In the genomic region with DNA sequence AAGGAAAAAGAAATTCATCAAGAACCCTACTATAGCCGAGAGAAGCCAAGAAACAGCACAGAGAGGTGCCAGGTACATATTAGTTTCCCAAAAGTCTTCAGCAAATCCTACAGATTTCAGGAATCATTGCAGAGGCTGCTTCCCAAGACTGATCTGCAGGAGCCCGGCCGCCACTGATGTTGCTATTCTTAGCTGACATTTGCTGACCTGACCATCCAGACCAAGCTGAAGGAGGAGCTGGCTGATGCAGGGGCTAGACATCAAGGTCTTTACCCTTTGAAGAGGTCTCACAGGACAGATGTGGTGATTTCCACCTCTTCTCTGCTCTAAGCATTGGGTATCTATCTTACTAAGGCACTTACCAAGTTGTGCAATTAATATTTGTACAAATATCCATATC, we compare ENCODE assay signal across 29 cellular contexts.
"Had no signal": no experiment of that assay in that cellular context is flagged by ENCODE, and none has a peak within 500 bp of the region (broad histone marks: within the 10 kb centered on the region; RNA-seq: fewer than 3 reads in every experiment).

No MANE protein-coding gene starts in this region.

- H3K27ac Mint-ChIP-seq: naive thymus-derived CD8-positive, alpha-beta T cell; natural killer cell treated with Interleukin-12 subunit alpha and Interleukin-12 subunit beta and Interleukin-15 and Interleukin-18, amount 100 ng/mL, for 72 hours; nephron progenitor cell; progenitor cell of endocrine pancreas; stimulated activated memory B cell treated with anti-CD40 and anti-IgM and Interleukin-4, amounts not matched to agents 10 μg/mL and 1 μg/mL and 100 μg/mL, for 72 hours; stimulated activated naive CD8-positive, alpha-beta T cell treated with anti-CD3 and anti-CD28 coated beads, Interleukin-15, amount 100 ng/mL, for 72 hours; type B pancreatic cell had no signal

- H3K9ac ChIP-seq: parathyroid adenoma had no signal

- H3K4me1 Mint-ChIP-seq: stimulated activated naive CD8-positive, alpha-beta T cell treated with anti-CD3 and anti-CD28 coated beads, Interleukin-15, amount 100 ng/mL, for 72 hours had no signal

- ATAC-seq: naive thymus-derived CD8-positive, alpha-beta T cell; natural killer cell treated with Interleukin-12 subunit alpha and Interleukin-12 subunit beta and Interleukin-15 and Interleukin-18, amount 100 ng/mL, for 72 hours; psoas muscle; right lobe of liver; stimulated activated memory B cell treated with anti-CD40 and anti-IgM and Interleukin-4, amounts not matched to agents 10 μg/mL and 1 μg/mL and 100 μg/mL, for 72 hours; stimulated activated naive CD8-positive, alpha-beta T cell treated with anti-CD3 and anti-CD28 coated beads, Interleukin-15, amount 100 ng/mL, for 72 hours; stimulated activated naive CD8-positive, alpha-beta T cell treated with anti-CD3 and anti-CD28 coated beads, Interleukin-15, Interleukin-2, amounts not matched to agents 100 U/mL and 50 U/mL, for 24 hours; upper lobe of right lung had no signal

- H3K27me3 Mint-ChIP-seq: naive B cell; progenitor cell of endocrine pancreas; stimulated activated memory B cell treated with anti-CD40 and anti-IgM and Interleukin-4, amounts not matched to agents 10 μg/mL and 1 μg/mL and 100 μg/mL, for 72 hours; stimulated activated naive CD8-positive, alpha-beta T cell treated with anti-CD3 and anti-CD28 coated beads, Interleukin-15, amount 100 ng/mL, for 72 hours had no signal

- H3K27ac ChIP-seq: ovary, parathyroid adenoma, psoas muscle, right lobe of liver, sigmoid colon, testis, tibial artery, transverse colon, upper lobe of right lung, uterus had no signal

- H3K79me2 ChIP-seq: parathyroid adenoma had no signal

- H3K9me3 ChIP-seq: ovary, right lobe of liver, sigmoid colon, testis, transverse colon, upper lobe of right lung had no signal

- H3K36me3 ChIP-seq: ovary, right lobe of liver, sigmoid colon, tibial artery, transverse colon, upper lobe of right lung, uterus had no signal

- H3K4me3 ChIP-seq: ovary, psoas muscle, right lobe of liver, sigmoid colon, testis, tibial artery, transverse colon, upper lobe of right lung, uterus had no signal

- H3K36me3 Mint-ChIP-seq: naive thymus-derived CD8-positive, alpha-beta T cell had no signal

- H2AFZ ChIP-seq: parathyroid adenoma had no signal

- H3K27me3 ChIP-seq: ovary, right lobe of liver, sigmoid colon, testis, tibial artery, transverse colon, upper lobe of right lung, uterus had no signal

- H3K4me1 ChIP-seq: parathyroid adenoma, psoas muscle, right lobe of liver, sigmoid colon, testis, transverse colon, upper lobe of right lung, uterus had no signal

- H3K4me3 Mint-ChIP-seq: naive B cell; naive thymus-derived CD8-positive, alpha-beta T cell; natural killer cell treated with Interleukin-12 subunit alpha and Interleukin-12 subunit beta and Interleukin-15 and Interleukin-18, amount 100 ng/mL, for 72 hours; nephron progenitor cell; neural crest cell; stimulated activated memory B cell treated with anti-CD40 and anti-IgM and Interleukin-4, amounts not matched to agents 10 μg/mL and 1 μg/mL and 100 μg/mL, for 72 hours; stimulated activated naive CD8-positive, alpha-beta T cell treated with anti-CD3 and anti-CD28 coated beads, Interleukin-15, amount 100 ng/mL, for 72 hours; type B pancreatic cell had no signal

- DNase-seq: naive B cell; naive thymus-derived CD8-positive, alpha-beta T cell; nephron progenitor cell; occipital lobe; ovary; posterior cingulate gyrus; psoas muscle; right cardiac atrium; right lobe of liver; sigmoid colon; small intestine; stimulated activated CD4-positive, alpha-beta T cell treated with anti-CD3 and anti-CD28 coated beads, Interleukin-1b, Interleukin-23, amount 100 ng/mL, for 48 hours; stimulated activated CD4-positive, alpha-beta T cell treated with anti-CD3 and anti-CD28 coated beads, Interleukin-4, amount 100 ng/mL, for 1 hour; stimulated activated CD4-positive, alpha-beta T cell treated with anti-CD3 and anti-CD28 coated beads, Interleukin-4, amount 100 ng/mL, for 4 hours; stimulated activated CD8-positive, alpha-beta memory T cell treated with anti-CD3 and anti-CD28 coated beads, Interleukin-4, amount 100 ng/mL, for 48 hours; stimulated activated naive CD4-positive, alpha-beta T cell; stimulated activated naive CD8-positive, alpha-beta T cell treated with anti-CD3 and anti-CD28 coated beads, Interleukin-15, amount 100 ng/mL, for 72 hours; stimulated activated naive CD8-positive, alpha-beta T cell treated with anti-CD3 and anti-CD28 coated beads, Interleukin-15, Interleukin-2, amounts not matched to agents 100 U/mL and 50 U/mL, for 24 hours; testis; tibial artery; transverse colon; upper lobe of right lung; uterus had no signal
